ENCODE assay signal across 29 cellular contexts in the genomic region with DNA sequence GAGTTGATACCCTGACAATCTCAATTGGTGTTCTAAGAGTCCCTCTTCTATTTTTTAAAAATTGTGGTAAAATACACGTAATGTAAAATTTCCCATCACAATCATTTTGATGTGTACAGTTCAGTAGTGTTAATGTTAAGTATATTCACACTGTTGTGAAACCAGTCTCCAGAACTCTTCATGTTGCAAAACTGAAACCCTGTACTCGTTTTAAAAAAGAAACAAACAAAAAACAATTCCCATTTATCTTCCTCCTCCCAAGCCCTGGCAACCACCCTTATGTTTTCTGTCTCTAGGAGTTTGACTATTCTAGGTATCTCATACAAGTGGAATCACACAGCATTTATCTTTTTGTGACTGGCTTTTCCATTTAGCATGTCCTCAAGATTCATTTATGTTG. TPM values are rescaled to one million over a fixed set of nuclear protein-coding genes. Genes with fewer than 3 reads are reported as not detected.
DNase-seq lines count a peak whose midpoint lies in the region; ATAC-seq and TF ChIP-seq lines count a peak whose summit lies in the region.
"Had no signal": no experiment of that assay in that cellular context is flagged by ENCODE, and none has a peak within 500 bp of the region (broad histone marks: within the 10 kb centered on the region; RNA-seq: fewer than 3 reads in every experiment).

No MANE protein-coding gene starts in this region.

- POLR2A ChIA-PET in CD4-positive, alpha-beta memory T cell (lab: Charles Lee; ENCODE audit: partially characterized antibody) = no interaction called here

- no peak for DNase-seq in CD4-positive, alpha-beta memory T cell
- DNase-seq in MM.1S = no peak
- no peak for DNase-seq in endodermal cell
- no peak for DNase-seq in body of pancreas
- DNase-seq in islet precursor cell = no peak
- DNase-seq: activated CD4-positive, alpha-beta T cell treated with anti-CD3 and anti-CD28 coated beads for 48 hours; activated gamma-delta T cell treated with Interleukin-2 at 50 U/mL for 16 hours; brain microvascular endothelial cell; C1 segment of cervical spinal cord; DMS 273 treated with DMSO at 0.1 percent for 48 hours; effector CD4-positive, alpha-beta T cell; foreskin keratinocyte; H9; left cardiac atrium; mammary epithelial cell; NCI-H2029; NCI-H526 treated with DMSO at 0.1 percent for 48 hours; Peyer's patch; right lobe of liver; SHP77 treated with DMSO at 0.1 percent for 48 hours; stimulated activated CD4-positive, alpha-beta T cell treated with anti-CD3 and anti-CD28 coated beads, Interleukin-12 subunit alpha, Interleukin-12 subunit beta, amount 100 ng/mL, for 4 hours; stimulated activated CD4-positive, alpha-beta T cell treated with anti-CD3 and anti-CD28 coated beads, Interleukin-4, amount 100 ng/mL, for 24 hours; stimulated activated naive B cell treated with anti-CD40 and anti-IgM and Interleukin-4, amounts not matched to agents 10 μg/mL and 1 μg/mL and 100 μg/mL, for 72 hours; T-helper 9 cell; WERI-Rb-1 had no signal

- no peaks in the 10 kb centered on the region for H3K27me3 Mint-ChIP-seq in CD4-positive, alpha-beta memory T cell
- H3K27me3 Mint-ChIP-seq in endodermal cell (ENCODE audit: insufficient read depth) = no peaks in the 10 kb centered on the region
- H3K27me3 Mint-ChIP-seq: stimulated activated naive B cell treated with anti-CD40 and anti-IgM and Interleukin-4, amounts not matched to agents 10 μg/mL and 1 μg/mL and 100 μg/mL, for 72 hours had no signal

- no peaks in the 10 kb centered on the region for H3K27me3 ChIP-seq in CD4-positive, alpha-beta memory T cell (ENCODE audit: insufficient read depth, low read length)
- no peaks in the 10 kb centered on the region for H3K27me3 ChIP-seq in MM.1S (replicated peaks; ENCODE audit: insufficient read depth, low read length)
- no peaks in the 10 kb centered on the region for H3K27me3 ChIP-seq in endodermal cell (ENCODE audit: control insufficient read depth, insufficient read depth, low read length, poor library complexity, severe bottlenecking)
- H3K27me3 ChIP-seq in neutrophil = no peaks in the 10 kb centered on the region
- no peaks in the 10 kb centered on the region for H3K27me3 ChIP-seq in body of pancreas
- H3K27me3 ChIP-seq: brain microvascular endothelial cell, foreskin keratinocyte, neural progenitor cell, Peyer's patch, right lobe of liver had no signal

- no peak for TF ChIP-seq POLR2A in body of pancreas (IDR thresholded peaks at IDR 0.05)

- CTCF ChIA-PET in CD4-positive, alpha-beta memory T cell (lab: Charles Lee; ENCODE audit: partially characterized antibody) = no interaction called here

- H3K9me2 ChIP-seq in MM.1S (replicated peaks; ENCODE audit: insufficient read depth, low read length) = no peaks in the 10 kb centered on the region

- ATAC-seq in body of pancreas (no peak), GM21529 (IDR thresholded peaks at IDR 0.05; ENCODE audit: unreplicated experiment) (no peak)
- ATAC-seq: foreskin keratinocyte; K562; left cardiac atrium; stimulated activated naive B cell treated with anti-CD40 and anti-IgM and Interleukin-4, amounts not matched to agents 10 μg/mL and 1 μg/mL and 100 μg/mL, for 72 hours had no signal

- H3K79me2 ChIP-seq in MM.1S (ENCODE audit: low read length) = peaks cover 83% of the 10 kb centered on the region

- H3K36me3 ChIP-seq in CD4-positive, alpha-beta memory T cell (ENCODE audit: insufficient read depth, low read length) = peaks cover 44% of the 10 kb centered on the region
- H3K36me3 ChIP-seq in MM.1S (replicated peaks; ENCODE audit: insufficient read depth, low read length) (peaks cover 9% of the 10 kb centered on the region), endodermal cell (ENCODE audit: control insufficient read depth, insufficient read depth, low read length) (peaks cover 81% of the 10 kb centered on the region), neutrophil (peaks cover 79% of the 10 kb centered on the region), body of pancreas (replicated peaks in 1 of 2; ENCODE audit: insufficient read depth in 1 of 2, low read depth in 2 of 2) (peaks cover under 1 to 10% of the 10 kb centered on the region in 2 donors)

- H4K20me1 ChIP-seq in MM.1S (ENCODE audit: insufficient read depth, low read length) = 0 out of 2 replicates have a peak, but pooled peaks cover 3% of the 10 kb centered on the region

- H3K9ac ChIP-seq in MM.1S (ENCODE audit: low read length) (no peak overlapping the region), endodermal cell (ENCODE audit: extremely low read depth, low read length, poor library complexity, severe bottlenecking) (no peak overlapping the region)
- H3K9ac ChIP-seq: neural progenitor cell had no signal

- 90 to 92% methylated on average over 1 to 2 of the region's 2 CpGs for WGBS in endodermal cell (ENCODE audit: insufficient coverage in 1 of 2, insufficient read length in 1 of 2), 2 experiments
- 64 to 72% methylated on average over 2 of the region's 2 CpGs for WGBS in body of pancreas, 2 donors

- H3K9me3 Mint-ChIP-seq in CD4-positive, alpha-beta memory T cell = no peaks in the 10 kb centered on the region
- H3K9me3 Mint-ChIP-seq in endodermal cell = no peaks in the 10 kb centered on the region
- H3K9me3 Mint-ChIP-seq: H9; neural progenitor cell; stimulated activated naive B cell treated with anti-CD40 and anti-IgM and Interleukin-4, amounts not matched to agents 10 μg/mL and 1 μg/mL and 100 μg/mL, for 72 hours had no signal

- H3K27ac Mint-ChIP-seq in CD4-positive, alpha-beta memory T cell = peak overlapping the region in 6 of 7 donors; percentile 2 to 84 (median 28)
- peak overlapping the region; percentile 22 for H3K27ac Mint-ChIP-seq in endodermal cell
- H3K27ac Mint-ChIP-seq: H9; neural progenitor cell; stimulated activated naive B cell treated with anti-CD40 and anti-IgM and Interleukin-4, amounts not matched to agents 10 μg/mL and 1 μg/mL and 100 μg/mL, for 72 hours had no signal

- H3K36me3 Mint-ChIP-seq in CD4-positive, alpha-beta memory T cell = peaks cover 36 to 69% of the 10 kb centered on the region in 2 donors
- H3K36me3 Mint-ChIP-seq in endodermal cell (ENCODE audit: low read depth) = peaks cover 54% of the 10 kb centered on the region

- H3K4me3 Mint-ChIP-seq in CD4-positive, alpha-beta memory T cell = no peak overlapping the region
- no peak overlapping the region for H3K4me3 Mint-ChIP-seq in endodermal cell
- H3K4me3 Mint-ChIP-seq: H9; neural progenitor cell; stimulated activated naive B cell treated with anti-CD40 and anti-IgM and Interleukin-4, amounts not matched to agents 10 μg/mL and 1 μg/mL and 100 μg/mL, for 72 hours had no signal

- no peaks in the 10 kb centered on the region for H3K9me3 ChIP-seq in CD4-positive, alpha-beta memory T cell (ENCODE audit: control insufficient read depth in 1 of 2, low read length in 2 of 2)
- H3K9me3 ChIP-seq in MM.1S (replicated peaks; ENCODE audit: insufficient read depth, low read length) (no peaks in the 10 kb centered on the region), endodermal cell (ENCODE audit: control insufficient read depth, low read length) (no peaks in the 10 kb centered on the region), neutrophil (no peaks in the 10 kb centered on the region), body of pancreas (no peaks in the 10 kb centered on the region)
- H3K9me3 ChIP-seq: Peyer's patch, right lobe of liver had no signal

- peaks cover 16 to 40% (median 32%) of the 10 kb centered on the region in 4 donors for H3K4me1 Mint-ChIP-seq in CD4-positive, alpha-beta memory T cell
- H3K4me1 Mint-ChIP-seq in endodermal cell = peaks cover 23% of the 10 kb centered on the region

- intact Hi-C loops in CD4-positive, alpha-beta memory T cell (cut with micrococcal nuclease) = no loop called here
- intact Hi-C loops in body of pancreas (cut with DNase I) = no loop called here

- TF ChIP-seq CTCF in MM.1S (IDR thresholded peaks at IDR 0.05; ENCODE audit: low read length) = no peak
- no peak for TF ChIP-seq CTCF in endodermal cell (conservative IDR thresholded peaks at IDR 0.05)
- TF ChIP-seq CTCF in neutrophil (IDR thresholded peaks at IDR 0.05) = no peak
- TF ChIP-seq CTCF in body of pancreas (IDR thresholded peaks at IDR 0.05) = no peak

- no peak overlapping the region for H3K4me3 ChIP-seq in CD4-positive, alpha-beta memory T cell (ENCODE audit: low read length in 2 of 2)
- H3K4me3 ChIP-seq in MM.1S (ENCODE audit: low read length) (no peak overlapping the region), endodermal cell (ENCODE audit: low read length) (no peak overlapping the region), neutrophil (ENCODE audit: low read depth in 1 of 2, low read length in 1 of 2) (no peak overlapping the region), body of pancreas (no peak overlapping the region)
- H3K4me3 ChIP-seq: K562, neural progenitor cell, Peyer's patch, right lobe of liver had no signal

- H2AFZ ChIP-seq in MM.1S (ENCODE audit: low read length) = no peak overlapping the region
- H2AFZ ChIP-seq: neural progenitor cell had no signal

- H3K4me1 ChIP-seq in CD4-positive, alpha-beta memory T cell (ENCODE audit: insufficient read depth, low read length) = peaks cover 8% of the 10 kb centered on the region
- peaks cover 18% of the 10 kb centered on the region for H3K4me1 ChIP-seq in MM.1S (ENCODE audit: low read length)
- H3K4me1 ChIP-seq in endodermal cell (ENCODE audit: control insufficient read depth, insufficient read depth, low read length) = peaks cover 21% of the 10 kb centered on the region
- H3K4me1 ChIP-seq in neutrophil (ENCODE audit: control insufficient read depth in 1 of 2, insufficient read depth in 1 of 2, low read depth in 1 of 2, low read length in 1 of 2) = peaks cover 8 to 21% of the 10 kb centered on the region in 2 experiments
- no peaks in the 10 kb centered on the region for H3K4me1 ChIP-seq in body of pancreas
- H3K4me1 ChIP-seq: foreskin keratinocyte, Peyer's patch had no signal

- H3K4me2 ChIP-seq in MM.1S (ENCODE audit: low read depth, low read length) = peak overlapping the region; percentile 12
- H3K4me2 ChIP-seq: neural progenitor cell had no signal

- no peak overlapping the region for H3K27ac ChIP-seq in CD4-positive, alpha-beta memory T cell (ENCODE audit: low read depth, low read length)
- H3K27ac ChIP-seq in MM.1S (ENCODE audit: low read length) = peak overlapping the region; percentile 10; the same call in 1 of the 2 replicates
- no peak overlapping the region for H3K27ac ChIP-seq in endodermal cell (ENCODE audit: low read depth, low read length)
- H3K27ac ChIP-seq in neutrophil = peak overlapping the region; percentile 46
- H3K27ac ChIP-seq in body of pancreas = no peak overlapping the region
- H3K27ac ChIP-seq: brain microvascular endothelial cell, foreskin keratinocyte, neural progenitor cell, Peyer's patch, right lobe of liver, WERI-Rb-1 had no signal

- no peaks in the 10 kb centered on the region for H3F3A ChIP-seq in MM.1S (ENCODE audit: insufficient read depth, low read length)

RNA-seq across cellular contexts. Expression of a gene that starts 28.7 kb away (rescaled TPM):
- under 1 TPM; 0.26 to 0.58 TPM for total RNA-seq in CD4-positive, alpha-beta memory T cell
- under 1 TPM in 1 of 2 donors, not detected in 1; 0.01 TPM for polyA plus RNA-seq in CD4-positive, alpha-beta memory T cell
- total RNA-seq in endodermal cell = 10 to 100 TPM; 57.8 to 94.1 TPM
- polyA plus RNA-seq in endodermal cell (2013, experiment 1 of 2) = 14.0 TPM
- polyA plus RNA-seq in endodermal cell (2013, experiment 2 of 2) = 17.0 TPM
- 10 to 100 TPM in 1 of 2 donors, 1 to 10 TPM in 1; 7.8 to 15.8 TPM for total RNA-seq in body of pancreas

RNA-seq across cellular contexts. Expression of a gene that starts 40.1 kb away (rescaled TPM):
- 10 to 100 TPM; 40.8 to 42.6 TPM for total RNA-seq in CD4-positive, alpha-beta memory T cell
- polyA plus RNA-seq in CD4-positive, alpha-beta memory T cell = 10 to 100 TPM in 1 of 2 donors, 1 to 10 TPM in 1; 1.7 to 13.5 TPM
- 10 to 100 TPM; 33.3 to 35.2 TPM for total RNA-seq in endodermal cell
- polyA plus RNA-seq in endodermal cell (2013, experiment 1 of 2) = 25.4 TPM
- polyA plus RNA-seq in endodermal cell (2013, experiment 2 of 2) = 23.1 TPM
- 10 to 100 TPM; 14.3 to 20.8 TPM for total RNA-seq in body of pancreas

Comparison
In these comparisons a context has a peak if more than half of its experiments do, and no peak if none do; other contexts are left out.
1. H3K27ac ChIP-seq: peak in MM.1S (single experiment) and neutrophil (single experiment); none in CD4-positive, alpha-beta memory T cell (single experiment), endodermal cell (single experiment) and body of pancreas (0 of 4).
2. RNA of a gene that starts 28.7 kb away (total RNA-seq): 57.8 to 94.1 TPM in endodermal cell and 7.8 to 15.8 TPM in body of pancreas; 0.26 to 0.58 TPM in CD4-positive, alpha-beta memory T cell; every median in the first group is over 4 times any median in the second.